In the genomic region with DNA sequence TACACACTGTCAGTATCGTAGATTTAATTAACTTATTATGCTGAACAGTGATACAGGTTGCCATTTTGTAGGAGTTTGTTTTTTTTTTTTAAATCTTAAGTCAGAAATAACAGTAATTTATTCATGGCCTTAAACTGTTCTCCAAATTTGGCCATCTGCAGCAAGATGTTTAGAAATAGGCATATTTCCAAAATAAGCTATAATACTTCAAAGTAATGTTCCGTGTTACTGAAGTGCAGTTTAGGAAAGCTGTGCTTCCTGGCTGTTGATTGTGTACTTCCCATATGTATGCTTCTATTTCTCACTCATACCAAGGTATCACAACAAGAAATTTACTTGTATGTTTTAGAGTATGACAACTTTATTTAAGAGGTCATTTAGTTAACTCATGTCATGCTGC, we compare ENCODE assay signal across 22 cellular contexts.
"Had no signal": no experiment of that assay in that cellular context is flagged by ENCODE, and none has a peak within 500 bp of the region (broad histone marks: within the 10 kb centered on the region; RNA-seq: fewer than 3 reads in every experiment).

No MANE protein-coding gene starts in this region.

- DNase-seq: activated CD4-positive, alpha-beta memory T cell treated with anti-CD3 and anti-CD28 coated beads for 36 hours; activated naive CD4-positive, alpha-beta T cell; activated naive CD8-positive, alpha-beta T cell treated with anti-CD3 and anti-CD28 coated beads, Interleukin-2, amount 10 ng/mL, durations not matched to agents 7 days and 5 days; activated T-cell treated with anti-CD3 and anti-CD28 coated beads for 4 hours; effector CD8-positive, alpha-beta T cell; foreskin melanocyte; glutamatergic neuron; hypothalamus; islet precursor cell; left colon; lower lobe of right lung; occipital lobe; right cardiac atrium; small intestine; stimulated activated CD4-positive, alpha-beta T cell treated with anti-CD3 and anti-CD28 coated beads, Interleukin-15, amount 100 ng/mL, for 24 hours; stimulated activated CD4-positive, alpha-beta T cell treated with anti-CD3 and anti-CD28 coated beads, Interleukin-2, amount 100 ng/mL, for 48 hours; T-helper 17 cell; trophoblast cell; WERI-Rb-1 had no signal

- H3K4me1 ChIP-seq: prostate gland, vagina had no signal

- H3K9me3 ChIP-seq: lower lobe of right lung, prostate gland, suprapubic skin, vagina had no signal

- H3K4me3 ChIP-seq: lower lobe of right lung, prostate gland, suprapubic skin, vagina had no signal

- H3K36me3 ChIP-seq: prostate gland, vagina had no signal

- H3K27me3 ChIP-seq: suprapubic skin, vagina had no signal

- H3K27ac ChIP-seq: lower lobe of right lung, prostate gland, suprapubic skin, vagina, WERI-Rb-1 had no signal

- ATAC-seq: left colon, lower lobe of right lung, right cardiac atrium, T-helper 17 cell had no signal
